In the genomic region with DNA sequence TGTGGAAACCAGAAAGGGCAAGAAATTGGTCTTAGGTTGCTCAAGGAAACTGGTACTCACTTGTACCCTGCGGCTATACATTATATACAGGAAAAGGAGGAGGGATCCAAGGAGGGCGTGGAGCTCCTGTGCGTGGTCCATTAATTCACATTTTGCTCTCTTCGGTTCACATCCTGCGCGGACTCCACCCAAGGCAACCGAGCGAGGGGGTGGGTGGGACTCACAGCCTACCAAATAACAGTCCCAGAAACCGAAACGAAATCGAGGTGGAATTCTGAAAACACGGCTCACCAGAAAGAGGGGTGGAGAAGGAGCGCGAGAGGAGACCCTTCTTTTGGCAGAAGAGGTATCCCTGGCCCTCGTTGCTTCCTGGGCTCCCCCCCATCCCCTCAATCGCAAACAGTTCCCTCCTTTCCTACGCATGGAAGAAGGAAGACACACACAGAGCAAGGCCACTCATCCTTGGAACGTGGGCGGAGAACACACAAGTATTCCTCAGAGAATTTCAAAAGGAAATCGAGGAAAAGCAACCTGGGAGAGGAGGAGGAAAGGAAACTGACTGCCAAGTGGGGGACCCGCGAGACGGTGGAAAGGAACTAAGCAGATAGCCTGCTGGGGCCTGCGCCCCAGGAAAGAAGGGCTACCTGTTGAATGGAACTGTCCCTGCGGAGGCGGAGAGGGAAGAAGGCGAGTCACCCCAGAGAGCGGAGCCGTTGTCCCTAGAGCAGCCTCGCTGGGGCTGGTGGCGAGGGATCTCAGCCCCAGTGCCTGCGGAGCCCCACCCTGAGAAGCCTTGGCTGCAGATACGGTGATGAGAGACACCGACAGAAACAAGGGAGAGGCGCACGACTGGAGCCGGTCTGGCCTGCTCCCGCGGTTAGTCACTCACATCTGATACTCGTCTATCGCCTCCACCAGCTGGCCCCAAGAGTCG, we compare ENCODE assay signal across 1 cellular context.
TF ChIP-seq lines count a peak whose summit lies in the region.

No MANE protein-coding gene starts in this region.

TF ChIP-seq in K562, 482 proteins besides CTCF, POLR2A, EP300 and RAD21 (continued from another document and continues in another):
- TF ChIP-seq DPF2 (IDR thresholded peaks at IDR 0.05) (peak; percentile 79), KLF13 (tag; IDR thresholded peaks at IDR 0.05; ENCODE audit: borderline replicate concordance, low read depth) (no peak), MXI1 (IDR thresholded peaks at IDR 0.05; ENCODE audit: low read depth, low read length) (no peak), SP2 (IDR thresholded peaks at IDR 0.05; ENCODE audit: extremely low read depth, low read depth, low read length, poor library complexity, severe bottlenecking) (no peak), KDM2B (CRISPR knock-in tag; IDR thresholded peaks at IDR 0.05) (peak; percentile 21; the same call in 1 of the 2 replicates), ARHGAP35 (IDR thresholded peaks at IDR 0.05; ENCODE audit: partially characterized antibody) (no peak), RBM39 (optimal IDR thresholded peaks at IDR 0.05; ENCODE audit: low read depth, low read length) (no peak), TCF7L2 (IDR thresholded peaks at IDR 0.05; ENCODE audit: low read depth, low read length) (no peak), BACH1 (tag; IDR thresholded peaks at IDR 0.05) (no peak), DMBX1 (CRISPR knock-in tag; IDR thresholded peaks at IDR 0.05; ENCODE audit: borderline replicate concordance) (peak; percentile 71; the same call in 1 of the 2 replicates), PTRF (tag; IDR thresholded peaks at IDR 0.05) (no peak), EWSR1 (IDR thresholded peaks at IDR 0.05; ENCODE audit: borderline replicate concordance, low read depth, partially characterized antibody) (no peak), KAT2B (IDR thresholded peaks at IDR 0.05; ENCODE audit: low read depth, low read length) (no peak), ZNF324 (CRISPR knock-in tag; IDR thresholded peaks at IDR 0.05) (no peak), RFX7 (CRISPR knock-in tag; IDR thresholded peaks at IDR 0.05) (no peak), ZNF121 (CRISPR knock-in tag; conservative IDR thresholded peaks at IDR 0.05) (no peak), SAFB2 (IDR thresholded peaks at IDR 0.05; ENCODE audit: borderline replicate concordance, low read depth, low read length, severe bottlenecking) (no peak), BHLHE40 (IDR thresholded peaks at IDR 0.05; ENCODE audit: low read length) (peak; percentile 61; the same call in 1 of the 2 replicates), CBX5 (IDR thresholded peaks at IDR 0.05; ENCODE audit: borderline replicate concordance, low read depth) (no peak), MYBL2 (IDR thresholded peaks at IDR 0.05; ENCODE audit: low read depth) (no peak), MYBL2 (CRISPR knock-in tag; IDR thresholded peaks at IDR 0.05; ENCODE audit: borderline replicate concordance) (no peak), ZNF263 (CRISPR knock-in tag; IDR thresholded peaks at IDR 0.05; ENCODE audit: borderline replicate concordance) (no peak), NELFE (IDR thresholded peaks at IDR 0.05; ENCODE audit: insufficient read depth, insufficient read length) (no peak), ZNF551 (CRISPR knock-in tag; IDR thresholded peaks at IDR 0.05) (no peak), GTF2E2 (tag; IDR thresholded peaks at IDR 0.05) (no peak), ELF2 (CRISPR knock-in tag; IDR thresholded peaks at IDR 0.05) (no peak), NCOA2 (IDR thresholded peaks at IDR 0.05; ENCODE audit: partially characterized antibody in 2 of 2) (peak in 1 of 2 experiments; percentile 48), KDM1A (IDR thresholded peaks at IDR 0.05) (peak; percentile 59 to 76; a peak in 3 of 4 replicates), LEF1 (IDR thresholded peaks at IDR 0.05) (no peak), HCFC1 (IDR thresholded peaks at IDR 0.05; ENCODE audit: low read depth, low read length) (no peak), SMAD1 (IDR thresholded peaks at IDR 0.05; ENCODE audit: low read depth, low read length, partially characterized antibody) (no peak), NCOA1 (IDR thresholded peaks at IDR 0.05; ENCODE audit: low read depth) (peak; percentile 25; the same call in 1 of the 2 replicates), ZBTB7A (IDR thresholded peaks at IDR 0.05; ENCODE audit: borderline replicate concordance, control insufficient read depth, low read depth, low read length) (0 out of 2 replicates have a peak, but pooled peaks have one; percentile 8), ETV1 (tag; conservative IDR thresholded peaks at IDR 0.05; ENCODE audit: low read depth) (peak; percentile 50; the same call in 1 of the 2 replicates), ZNF316 (IDR thresholded peaks at IDR 0.05) (no peak), ZNF444 (CRISPR knock-in tag; IDR thresholded peaks at IDR 0.05) (no peak), CBX2 (IDR thresholded peaks at IDR 0.05; ENCODE audit: insufficient read depth, low read length, poor library complexity, severe bottlenecking) (no peak), CEBPG (CRISPR knock-in tag; IDR thresholded peaks at IDR 0.05) (no peak), CEBPG (tag; conservative IDR thresholded peaks at IDR 0.05 in 1 of 2, IDR thresholded peaks at IDR 0.05 in 1 of 2) (no peak), HDGF (IDR thresholded peaks at IDR 0.05) (no peak; the same call in 1 of the 2 replicates), SNRNP70 (optimal IDR thresholded peaks at IDR 0.05; ENCODE audit: low read depth, low read length) (no peak), CREBBP (IDR thresholded peaks at IDR 0.05; ENCODE audit: low read depth, low read length) (no peak), CREM (IDR thresholded peaks at IDR 0.05; ENCODE audit: low read depth) (peak; percentile 75), TEAD1 (CRISPR knock-in tag; IDR thresholded peaks at IDR 0.05) (no peak), CBFB (CRISPR knock-in tag; IDR thresholded peaks at IDR 0.05) (peak; percentile 58; the same call in 1 of the 2 replicates), ZNF165 (CRISPR knock-in tag; IDR thresholded peaks at IDR 0.05; ENCODE audit: borderline replicate concordance) (no peak), NR1H2 (CRISPR knock-in tag; IDR thresholded peaks at IDR 0.05) (no peak), L3MBTL2 (IDR thresholded peaks at IDR 0.05) (0 out of 2 replicates have a peak, but pooled peaks have one; percentile 31), MBD2 (IDR thresholded peaks at IDR 0.05; ENCODE audit: borderline replicate concordance, low read depth) (no peak; the same call in 1 of the 2 replicates), FOXM1 (IDR thresholded peaks at IDR 0.05; ENCODE audit: low read depth) (peak; percentile 28; the same call in 1 of the 2 replicates), FOXM1 (CRISPR knock-in tag; IDR thresholded peaks at IDR 0.05; ENCODE audit: low read depth) (no peak), NR3C1 (CRISPR knock-in tag; IDR thresholded peaks at IDR 0.05) (no peak), SIN3B (IDR thresholded peaks at IDR 0.05; ENCODE audit: low read depth) (no peak)
- TF ChIP-seq, protein P1, sequence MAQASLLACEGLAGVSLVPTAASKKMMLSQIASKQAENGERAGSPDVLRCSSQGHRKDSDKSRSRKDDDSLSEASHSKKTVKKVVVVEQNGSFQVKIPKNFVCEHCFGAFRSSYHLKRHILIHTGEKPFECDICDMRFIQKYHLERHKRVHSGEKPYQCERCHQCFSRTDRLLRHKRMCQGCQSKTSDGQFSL (CRISPR knock-in tag; IDR thresholded peaks at IDR 0.05): peak; percentile 86; the same call in 1 of the 2 replicates
- TF ChIP-seq, protein P1 (tag; IDR thresholded peaks at IDR 0.05): no peak
- TF ChIP-seq, protein P2, sequence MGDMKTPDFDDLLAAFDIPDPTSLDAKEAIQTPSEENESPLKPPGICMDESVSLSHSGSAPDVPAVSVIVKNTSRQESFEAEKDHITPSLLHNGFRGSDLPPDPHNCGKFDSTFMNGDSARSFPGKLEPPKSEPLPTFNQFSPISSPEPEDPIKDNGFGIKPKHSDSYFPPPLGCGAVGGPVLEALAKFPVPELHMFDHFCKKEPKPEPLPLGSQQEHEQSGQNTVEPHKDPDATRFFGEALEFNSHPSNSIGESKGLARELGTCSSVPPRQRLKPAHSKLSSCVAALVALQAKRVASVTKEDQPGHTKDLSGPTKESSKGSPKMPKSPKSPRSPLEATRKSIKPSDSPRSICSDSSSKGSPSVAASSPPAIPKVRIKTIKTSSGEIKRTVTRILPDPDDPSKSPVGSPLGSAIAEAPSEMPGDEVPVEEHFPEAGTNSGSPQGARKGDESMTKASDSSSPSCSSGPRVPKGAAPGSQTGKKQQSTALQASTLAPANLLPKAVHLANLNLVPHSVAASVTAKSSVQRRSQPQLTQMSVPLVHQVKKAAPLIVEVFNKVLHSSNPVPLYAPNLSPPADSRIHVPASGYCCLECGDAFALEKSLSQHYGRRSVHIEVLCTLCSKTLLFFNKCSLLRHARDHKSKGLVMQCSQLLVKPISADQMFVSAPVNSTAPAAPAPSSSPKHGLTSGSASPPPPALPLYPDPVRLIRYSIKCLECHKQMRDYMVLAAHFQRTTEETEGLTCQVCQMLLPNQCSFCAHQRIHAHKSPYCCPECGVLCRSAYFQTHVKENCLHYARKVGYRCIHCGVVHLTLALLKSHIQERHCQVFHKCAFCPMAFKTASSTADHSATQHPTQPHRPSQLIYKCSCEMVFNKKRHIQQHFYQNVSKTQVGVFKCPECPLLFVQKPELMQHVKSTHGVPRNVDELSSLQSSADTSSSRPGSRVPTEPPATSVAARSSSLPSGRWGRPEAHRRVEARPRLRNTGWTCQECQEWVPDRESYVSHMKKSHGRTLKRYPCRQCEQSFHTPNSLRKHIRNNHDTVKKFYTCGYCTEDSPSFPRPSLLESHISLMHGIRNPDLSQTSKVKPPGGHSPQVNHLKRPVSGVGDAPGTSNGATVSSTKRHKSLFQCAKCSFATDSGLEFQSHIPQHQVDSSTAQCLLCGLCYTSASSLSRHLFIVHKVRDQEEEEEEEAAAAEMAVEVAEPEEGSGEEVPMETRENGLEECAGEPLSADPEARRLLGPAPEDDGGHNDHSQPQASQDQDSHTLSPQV (IDR thresholded peaks at IDR 0.05): no peak
- TF ChIP-seq, protein P3, sequence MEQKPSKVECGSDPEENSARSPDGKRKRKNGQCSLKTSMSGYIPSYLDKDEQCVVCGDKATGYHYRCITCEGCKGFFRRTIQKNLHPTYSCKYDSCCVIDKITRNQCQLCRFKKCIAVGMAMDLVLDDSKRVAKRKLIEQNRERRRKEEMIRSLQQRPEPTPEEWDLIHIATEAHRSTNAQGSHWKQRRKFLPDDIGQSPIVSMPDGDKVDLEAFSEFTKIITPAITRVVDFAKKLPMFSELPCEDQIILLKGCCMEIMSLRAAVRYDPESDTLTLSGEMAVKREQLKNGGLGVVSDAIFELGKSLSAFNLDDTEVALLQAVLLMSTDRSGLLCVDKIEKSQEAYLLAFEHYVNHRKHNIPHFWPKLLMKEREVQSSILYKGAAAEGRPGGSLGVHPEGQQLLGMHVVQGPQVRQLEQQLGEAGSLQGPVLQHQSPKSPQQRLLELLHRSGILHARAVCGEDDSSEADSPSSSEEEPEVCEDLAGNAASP (IDR thresholded peaks at IDR 0.05): no peak
- TF ChIP-seq, protein P4, sequence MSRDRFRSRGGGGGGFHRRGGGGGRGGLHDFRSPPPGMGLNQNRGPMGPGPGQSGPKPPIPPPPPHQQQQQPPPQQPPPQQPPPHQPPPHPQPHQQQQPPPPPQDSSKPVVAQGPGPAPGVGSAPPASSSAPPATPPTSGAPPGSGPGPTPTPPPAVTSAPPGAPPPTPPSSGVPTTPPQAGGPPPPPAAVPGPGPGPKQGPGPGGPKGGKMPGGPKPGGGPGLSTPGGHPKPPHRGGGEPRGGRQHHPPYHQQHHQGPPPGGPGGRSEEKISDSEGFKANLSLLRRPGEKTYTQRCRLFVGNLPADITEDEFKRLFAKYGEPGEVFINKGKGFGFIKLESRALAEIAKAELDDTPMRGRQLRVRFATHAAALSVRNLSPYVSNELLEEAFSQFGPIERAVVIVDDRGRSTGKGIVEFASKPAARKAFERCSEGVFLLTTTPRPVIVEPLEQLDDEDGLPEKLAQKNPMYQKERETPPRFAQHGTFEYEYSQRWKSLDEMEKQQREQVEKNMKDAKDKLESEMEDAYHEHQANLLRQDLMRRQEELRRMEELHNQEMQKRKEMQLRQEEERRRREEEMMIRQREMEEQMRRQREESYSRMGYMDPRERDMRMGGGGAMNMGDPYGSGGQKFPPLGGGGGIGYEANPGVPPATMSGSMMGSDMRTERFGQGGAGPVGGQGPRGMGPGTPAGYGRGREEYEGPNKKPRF (IDR thresholded peaks at IDR 0.05; ENCODE audit: low read depth, low read length): no peak
- TF ChIP-seq, protein P5, sequence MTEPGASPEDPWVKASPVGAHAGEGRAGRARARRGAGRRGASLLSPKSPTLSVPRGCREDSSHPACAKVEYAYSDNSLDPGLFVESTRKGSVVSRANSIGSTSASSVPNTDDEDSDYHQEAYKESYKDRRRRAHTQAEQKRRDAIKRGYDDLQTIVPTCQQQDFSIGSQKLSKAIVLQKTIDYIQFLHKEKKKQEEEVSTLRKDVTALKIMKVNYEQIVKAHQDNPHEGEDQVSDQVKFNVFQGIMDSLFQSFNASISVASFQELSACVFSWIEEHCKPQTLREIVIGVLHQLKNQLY (CRISPR knock-in tag; conservative IDR thresholded peaks at IDR 0.05): no peak
- TF ChIP-seq, protein P6, sequence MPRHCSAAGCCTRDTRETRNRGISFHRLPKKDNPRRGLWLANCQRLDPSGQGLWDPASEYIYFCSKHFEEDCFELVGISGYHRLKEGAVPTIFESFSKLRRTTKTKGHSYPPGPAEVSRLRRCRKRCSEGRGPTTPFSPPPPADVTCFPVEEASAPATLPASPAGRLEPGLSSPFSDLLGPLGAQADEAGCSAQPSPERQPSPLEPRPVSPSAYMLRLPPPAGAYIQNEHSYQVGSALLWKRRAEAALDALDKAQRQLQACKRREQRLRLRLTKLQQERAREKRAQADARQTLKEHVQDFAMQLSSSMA (CRISPR knock-in tag; IDR thresholded peaks at IDR 0.05): no peak
- TF ChIP-seq, protein P7, sequence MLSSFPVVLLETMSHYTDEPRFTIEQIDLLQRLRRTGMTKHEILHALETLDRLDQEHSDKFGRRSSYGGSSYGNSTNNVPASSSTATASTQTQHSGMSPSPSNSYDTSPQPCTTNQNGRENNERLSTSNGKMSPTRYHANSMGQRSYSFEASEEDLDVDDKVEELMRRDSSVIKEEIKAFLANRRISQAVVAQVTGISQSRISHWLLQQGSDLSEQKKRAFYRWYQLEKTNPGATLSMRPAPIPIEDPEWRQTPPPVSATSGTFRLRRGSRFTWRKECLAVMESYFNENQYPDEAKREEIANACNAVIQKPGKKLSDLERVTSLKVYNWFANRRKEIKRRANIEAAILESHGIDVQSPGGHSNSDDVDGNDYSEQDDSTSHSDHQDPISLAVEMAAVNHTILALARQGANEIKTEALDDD (IDR thresholded peaks at IDR 0.05): peak; percentile 59; the same call in 1 of the 2 replicates
- TF ChIP-seq, protein P8, sequence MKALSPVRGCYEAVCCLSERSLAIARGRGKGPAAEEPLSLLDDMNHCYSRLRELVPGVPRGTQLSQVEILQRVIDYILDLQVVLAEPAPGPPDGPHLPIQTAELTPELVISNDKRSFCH (CRISPR knock-in tag; IDR thresholded peaks at IDR 0.05): no peak
- TF ChIP-seq, protein P8 (tag; IDR thresholded peaks at IDR 0.05): peak; percentile 54; the same call in 1 of the 2 replicates
- TF ChIP-seq, protein P9, sequence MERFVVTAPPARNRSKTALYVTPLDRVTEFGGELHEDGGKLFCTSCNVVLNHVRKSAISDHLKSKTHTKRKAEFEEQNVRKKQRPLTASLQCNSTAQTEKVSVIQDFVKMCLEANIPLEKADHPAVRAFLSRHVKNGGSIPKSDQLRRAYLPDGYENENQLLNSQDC (CRISPR knock-in tag; IDR thresholded peaks at IDR 0.05): no peak
